Comparison of ENCODE assay signal across 1 cellular context in the genomic region with DNA sequence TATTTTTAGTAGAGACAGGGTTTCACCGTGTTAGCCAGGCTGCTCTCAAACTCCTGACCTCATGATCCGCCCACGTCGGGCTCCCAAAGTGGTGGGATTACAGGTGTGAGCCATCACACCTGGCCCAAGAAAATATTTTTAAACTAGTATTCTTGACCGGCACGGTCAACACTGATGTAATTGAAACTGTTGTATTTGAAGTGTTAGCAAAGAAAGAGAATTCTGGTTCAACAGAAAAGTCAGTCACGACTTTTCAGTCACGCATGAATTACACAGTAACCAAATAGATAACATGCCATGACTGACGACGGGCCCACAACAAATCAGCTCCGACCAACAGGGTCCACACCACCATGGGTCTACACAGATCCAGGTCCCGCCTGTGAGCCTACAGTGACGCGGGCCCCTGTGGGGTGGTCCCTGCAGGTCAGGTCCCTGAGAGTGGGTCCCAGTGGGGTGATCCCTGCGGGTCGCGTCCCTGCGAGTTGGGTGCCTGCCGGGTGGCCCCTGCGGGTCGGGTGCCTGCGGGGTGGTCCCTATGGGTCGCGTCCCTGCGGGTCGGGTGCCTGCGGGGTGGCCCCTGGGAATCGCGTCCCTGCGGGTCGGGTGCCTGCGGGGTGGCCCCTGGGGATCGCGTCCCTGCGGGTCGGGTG.
A peak's percentile ranks its signal among the peaks of the same experiment; 100 is the strongest.
TF ChIP-seq lines count a peak whose summit lies in the region.

No MANE protein-coding gene starts in this region.

TF ChIP-seq in GM12878, 131 proteins besides CTCF, POLR2A, EP300 and RAD21 (continues in another document):
- TF ChIP-seq IKZF2 (IDR thresholded peaks at IDR 0.05) (peak; percentile 43 to 44; a peak in 2 of 4 replicates), GABPA (IDR thresholded peaks at IDR 0.05; ENCODE audit: low read depth) (no peak), ZNF24 (IDR thresholded peaks at IDR 0.05) (no peak), WRNIP1 (IDR thresholded peaks at IDR 0.05; ENCODE audit: borderline replicate concordance, low read depth, low read length) (no peak), ATF3 (IDR thresholded peaks at IDR 0.05; ENCODE audit: borderline replicate concordance, extremely low read depth, low read depth, low read length) (no peak), CREM (IDR thresholded peaks at IDR 0.05; ENCODE audit: low read depth) (peak; percentile 80), ZNF592 (IDR thresholded peaks at IDR 0.05) (no peak), SREBF1 (IDR thresholded peaks at IDR 0.05; ENCODE audit: low read length) (no peak), TCF7 (IDR thresholded peaks at IDR 0.05; ENCODE audit: borderline replicate concordance) (no peak), TARDBP (IDR thresholded peaks at IDR 0.05; ENCODE audit: borderline replicate concordance) (no peak), HDGF (IDR thresholded peaks at IDR 0.05) (no peak), ZBED1 (IDR thresholded peaks at IDR 0.05; ENCODE audit: borderline replicate concordance) (peak; percentile 94), MXI1 (IDR thresholded peaks at IDR 0.05; ENCODE audit: low read depth, low read length) (no peak; the same call in 1 of the 2 replicates), CREB1 (IDR thresholded peaks at IDR 0.05; ENCODE audit: low read depth) (peak; percentile 65), SMAD5 (IDR thresholded peaks at IDR 0.05; ENCODE audit: low read depth) (no peak; the same call in 1 of the 2 replicates), SPI1 (IDR thresholded peaks at IDR 0.05; ENCODE audit: borderline replicate concordance, insufficient read depth, low read depth, low read length) (no peak), RELA (IDR thresholded peaks at IDR 0.05; ENCODE audit: borderline replicate concordance, partially characterized antibody) (no peak), YY1 (IDR thresholded peaks at IDR 0.05; ENCODE audit: low read depth, low read length) (no peak)
- TF ChIP-seq, protein P1, sequence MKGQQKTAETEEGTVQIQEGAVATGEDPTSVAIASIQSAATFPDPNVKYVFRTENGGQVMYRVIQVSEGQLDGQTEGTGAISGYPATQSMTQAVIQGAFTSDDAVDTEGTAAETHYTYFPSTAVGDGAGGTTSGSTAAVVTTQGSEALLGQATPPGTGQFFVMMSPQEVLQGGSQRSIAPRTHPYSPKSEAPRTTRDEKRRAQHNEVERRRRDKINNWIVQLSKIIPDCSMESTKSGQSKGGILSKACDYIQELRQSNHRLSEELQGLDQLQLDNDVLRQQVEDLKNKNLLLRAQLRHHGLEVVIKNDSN (IDR thresholded peaks at IDR 0.05; ENCODE audit: borderline replicate concordance, extremely low read length, insufficient read depth, low read depth, low read length) = no peak
- TF ChIP-seq, protein P2, sequence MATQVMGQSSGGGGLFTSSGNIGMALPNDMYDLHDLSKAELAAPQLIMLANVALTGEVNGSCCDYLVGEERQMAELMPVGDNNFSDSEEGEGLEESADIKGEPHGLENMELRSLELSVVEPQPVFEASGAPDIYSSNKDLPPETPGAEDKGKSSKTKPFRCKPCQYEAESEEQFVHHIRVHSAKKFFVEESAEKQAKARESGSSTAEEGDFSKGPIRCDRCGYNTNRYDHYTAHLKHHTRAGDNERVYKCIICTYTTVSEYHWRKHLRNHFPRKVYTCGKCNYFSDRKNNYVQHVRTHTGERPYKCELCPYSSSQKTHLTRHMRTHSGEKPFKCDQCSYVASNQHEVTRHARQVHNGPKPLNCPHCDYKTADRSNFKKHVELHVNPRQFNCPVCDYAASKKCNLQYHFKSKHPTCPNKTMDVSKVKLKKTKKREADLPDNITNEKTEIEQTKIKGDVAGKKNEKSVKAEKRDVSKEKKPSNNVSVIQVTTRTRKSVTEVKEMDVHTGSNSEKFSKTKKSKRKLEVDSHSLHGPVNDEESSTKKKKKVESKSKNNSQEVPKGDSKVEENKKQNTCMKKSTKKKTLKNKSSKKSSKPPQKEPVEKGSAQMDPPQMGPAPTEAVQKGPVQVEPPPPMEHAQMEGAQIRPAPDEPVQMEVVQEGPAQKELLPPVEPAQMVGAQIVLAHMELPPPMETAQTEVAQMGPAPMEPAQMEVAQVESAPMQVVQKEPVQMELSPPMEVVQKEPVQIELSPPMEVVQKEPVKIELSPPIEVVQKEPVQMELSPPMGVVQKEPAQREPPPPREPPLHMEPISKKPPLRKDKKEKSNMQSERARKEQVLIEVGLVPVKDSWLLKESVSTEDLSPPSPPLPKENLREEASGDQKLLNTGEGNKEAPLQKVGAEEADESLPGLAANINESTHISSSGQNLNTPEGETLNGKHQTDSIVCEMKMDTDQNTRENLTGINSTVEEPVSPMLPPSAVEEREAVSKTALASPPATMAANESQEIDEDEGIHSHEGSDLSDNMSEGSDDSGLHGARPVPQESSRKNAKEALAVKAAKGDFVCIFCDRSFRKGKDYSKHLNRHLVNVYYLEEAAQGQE (IDR thresholded peaks at IDR 0.05; ENCODE audit: low read depth, low read length) = no peak
- TF ChIP-seq, protein P3, sequence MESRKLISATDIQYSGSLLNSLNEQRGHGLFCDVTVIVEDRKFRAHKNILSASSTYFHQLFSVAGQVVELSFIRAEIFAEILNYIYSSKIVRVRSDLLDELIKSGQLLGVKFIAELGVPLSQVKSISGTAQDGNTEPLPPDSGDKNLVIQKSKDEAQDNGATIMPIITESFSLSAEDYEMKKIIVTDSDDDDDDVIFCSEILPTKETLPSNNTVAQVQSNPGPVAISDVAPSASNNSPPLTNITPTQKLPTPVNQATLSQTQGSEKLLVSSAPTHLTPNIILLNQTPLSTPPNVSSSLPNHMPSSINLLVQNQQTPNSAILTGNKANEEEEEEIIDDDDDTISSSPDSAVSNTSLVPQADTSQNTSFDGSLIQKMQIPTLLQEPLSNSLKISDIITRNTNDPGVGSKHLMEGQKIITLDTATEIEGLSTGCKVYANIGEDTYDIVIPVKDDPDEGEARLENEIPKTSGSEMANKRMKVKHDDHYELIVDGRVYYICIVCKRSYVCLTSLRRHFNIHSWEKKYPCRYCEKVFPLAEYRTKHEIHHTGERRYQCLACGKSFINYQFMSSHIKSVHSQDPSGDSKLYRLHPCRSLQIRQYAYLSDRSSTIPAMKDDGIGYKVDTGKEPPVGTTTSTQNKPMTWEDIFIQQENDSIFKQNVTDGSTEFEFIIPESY (IDR thresholded peaks at IDR 0.05) = no peak
- TF ChIP-seq, protein P4, sequence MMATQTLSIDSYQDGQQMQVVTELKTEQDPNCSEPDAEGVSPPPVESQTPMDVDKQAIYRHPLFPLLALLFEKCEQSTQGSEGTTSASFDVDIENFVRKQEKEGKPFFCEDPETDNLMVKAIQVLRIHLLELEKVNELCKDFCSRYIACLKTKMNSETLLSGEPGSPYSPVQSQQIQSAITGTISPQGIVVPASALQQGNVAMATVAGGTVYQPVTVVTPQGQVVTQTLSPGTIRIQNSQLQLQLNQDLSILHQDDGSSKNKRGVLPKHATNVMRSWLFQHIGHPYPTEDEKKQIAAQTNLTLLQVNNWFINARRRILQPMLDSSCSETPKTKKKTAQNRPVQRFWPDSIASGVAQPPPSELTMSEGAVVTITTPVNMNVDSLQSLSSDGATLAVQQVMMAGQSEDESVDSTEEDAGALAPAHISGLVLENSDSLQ (IDR thresholded peaks at IDR 0.05) = 0 out of 2 replicates have a peak, but pooled peaks have one; percentile 41
- TF ChIP-seq, protein P5, sequence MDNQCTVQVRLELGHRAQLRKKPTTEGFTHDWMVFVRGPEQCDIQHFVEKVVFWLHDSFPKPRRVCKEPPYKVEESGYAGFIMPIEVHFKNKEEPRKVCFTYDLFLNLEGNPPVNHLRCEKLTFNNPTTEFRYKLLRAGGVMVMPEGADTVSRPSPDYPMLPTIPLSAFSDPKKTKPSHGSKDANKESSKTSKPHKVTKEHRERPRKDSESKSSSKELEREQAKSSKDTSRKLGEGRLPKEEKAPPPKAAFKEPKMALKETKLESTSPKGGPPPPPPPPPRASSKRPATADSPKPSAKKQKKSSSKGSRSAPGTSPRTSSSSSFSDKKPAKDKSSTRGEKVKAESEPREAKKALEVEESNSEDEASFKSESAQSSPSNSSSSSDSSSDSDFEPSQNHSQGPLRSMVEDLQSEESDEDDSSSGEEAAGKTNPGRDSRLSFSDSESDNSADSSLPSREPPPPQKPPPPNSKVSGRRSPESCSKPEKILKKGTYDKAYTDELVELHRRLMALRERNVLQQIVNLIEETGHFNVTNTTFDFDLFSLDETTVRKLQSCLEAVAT (IDR thresholded peaks at IDR 0.05) = no peak
- TF ChIP-seq, protein P6, sequence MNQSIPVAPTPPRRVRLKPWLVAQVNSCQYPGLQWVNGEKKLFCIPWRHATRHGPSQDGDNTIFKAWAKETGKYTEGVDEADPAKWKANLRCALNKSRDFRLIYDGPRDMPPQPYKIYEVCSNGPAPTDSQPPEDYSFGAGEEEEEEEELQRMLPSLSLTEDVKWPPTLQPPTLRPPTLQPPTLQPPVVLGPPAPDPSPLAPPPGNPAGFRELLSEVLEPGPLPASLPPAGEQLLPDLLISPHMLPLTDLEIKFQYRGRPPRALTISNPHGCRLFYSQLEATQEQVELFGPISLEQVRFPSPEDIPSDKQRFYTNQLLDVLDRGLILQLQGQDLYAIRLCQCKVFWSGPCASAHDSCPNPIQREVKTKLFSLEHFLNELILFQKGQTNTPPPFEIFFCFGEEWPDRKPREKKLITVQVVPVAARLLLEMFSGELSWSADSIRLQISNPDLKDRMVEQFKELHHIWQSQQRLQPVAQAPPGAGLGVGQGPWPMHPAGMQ (IDR thresholded peaks at IDR 0.05; ENCODE audit: borderline replicate concordance) = no peak
- TF ChIP-seq, protein P7, sequence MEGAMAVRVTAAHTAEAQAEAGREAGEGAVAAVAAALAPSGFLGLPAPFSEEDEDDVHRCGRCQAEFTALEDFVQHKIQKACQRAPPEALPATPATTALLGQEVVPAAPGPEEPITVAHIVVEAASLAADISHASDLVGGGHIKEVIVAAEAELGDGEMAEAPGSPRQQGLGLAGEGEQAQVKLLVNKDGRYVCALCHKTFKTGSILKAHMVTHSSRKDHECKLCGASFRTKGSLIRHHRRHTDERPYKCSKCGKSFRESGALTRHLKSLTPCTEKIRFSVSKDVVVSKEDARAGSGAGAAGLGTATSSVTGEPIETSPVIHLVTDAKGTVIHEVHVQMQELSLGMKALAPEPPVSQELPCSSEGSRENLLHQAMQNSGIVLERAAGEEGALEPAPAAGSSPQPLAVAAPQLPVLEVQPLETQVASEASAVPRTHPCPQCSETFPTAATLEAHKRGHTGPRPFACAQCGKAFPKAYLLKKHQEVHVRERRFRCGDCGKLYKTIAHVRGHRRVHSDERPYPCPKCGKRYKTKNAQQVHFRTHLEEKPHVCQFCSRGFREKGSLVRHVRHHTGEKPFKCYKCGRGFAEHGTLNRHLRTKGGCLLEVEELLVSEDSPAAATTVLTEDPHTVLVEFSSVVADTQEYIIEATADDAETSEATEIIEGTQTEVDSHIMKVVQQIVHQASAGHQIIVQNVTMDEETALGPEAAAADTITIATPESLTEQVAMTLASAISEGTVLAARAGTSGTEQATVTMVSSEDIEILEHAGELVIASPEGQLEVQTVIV (IDR thresholded peaks at IDR 0.05; ENCODE audit: borderline replicate concordance, partially characterized antibody) = no peak
- TF ChIP-seq, protein P8, sequence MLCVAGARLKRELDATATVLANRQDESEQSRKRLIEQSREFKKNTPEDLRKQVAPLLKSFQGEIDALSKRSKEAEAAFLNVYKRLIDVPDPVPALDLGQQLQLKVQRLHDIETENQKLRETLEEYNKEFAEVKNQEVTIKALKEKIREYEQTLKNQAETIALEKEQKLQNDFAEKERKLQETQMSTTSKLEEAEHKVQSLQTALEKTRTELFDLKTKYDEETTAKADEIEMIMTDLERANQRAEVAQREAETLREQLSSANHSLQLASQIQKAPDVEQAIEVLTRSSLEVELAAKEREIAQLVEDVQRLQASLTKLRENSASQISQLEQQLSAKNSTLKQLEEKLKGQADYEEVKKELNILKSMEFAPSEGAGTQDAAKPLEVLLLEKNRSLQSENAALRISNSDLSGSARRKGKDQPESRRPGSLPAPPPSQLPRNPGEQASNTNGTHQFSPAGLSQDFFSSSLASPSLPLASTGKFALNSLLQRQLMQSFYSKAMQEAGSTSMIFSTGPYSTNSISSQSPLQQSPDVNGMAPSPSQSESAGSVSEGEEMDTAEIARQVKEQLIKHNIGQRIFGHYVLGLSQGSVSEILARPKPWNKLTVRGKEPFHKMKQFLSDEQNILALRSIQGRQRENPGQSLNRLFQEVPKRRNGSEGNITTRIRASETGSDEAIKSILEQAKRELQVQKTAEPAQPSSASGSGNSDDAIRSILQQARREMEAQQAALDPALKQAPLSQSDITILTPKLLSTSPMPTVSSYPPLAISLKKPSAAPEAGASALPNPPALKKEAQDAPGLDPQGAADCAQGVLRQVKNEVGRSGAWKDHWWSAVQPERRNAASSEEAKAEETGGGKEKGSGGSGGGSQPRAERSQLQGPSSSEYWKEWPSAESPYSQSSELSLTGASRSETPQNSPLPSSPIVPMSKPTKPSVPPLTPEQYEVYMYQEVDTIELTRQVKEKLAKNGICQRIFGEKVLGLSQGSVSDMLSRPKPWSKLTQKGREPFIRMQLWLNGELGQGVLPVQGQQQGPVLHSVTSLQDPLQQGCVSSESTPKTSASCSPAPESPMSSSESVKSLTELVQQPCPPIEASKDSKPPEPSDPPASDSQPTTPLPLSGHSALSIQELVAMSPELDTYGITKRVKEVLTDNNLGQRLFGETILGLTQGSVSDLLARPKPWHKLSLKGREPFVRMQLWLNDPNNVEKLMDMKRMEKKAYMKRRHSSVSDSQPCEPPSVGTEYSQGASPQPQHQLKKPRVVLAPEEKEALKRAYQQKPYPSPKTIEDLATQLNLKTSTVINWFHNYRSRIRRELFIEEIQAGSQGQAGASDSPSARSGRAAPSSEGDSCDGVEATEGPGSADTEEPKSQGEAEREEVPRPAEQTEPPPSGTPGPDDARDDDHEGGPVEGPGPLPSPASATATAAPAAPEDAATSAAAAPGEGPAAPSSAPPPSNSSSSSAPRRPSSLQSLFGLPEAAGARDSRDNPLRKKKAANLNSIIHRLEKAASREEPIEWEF (IDR thresholded peaks at IDR 0.05; ENCODE audit: insufficient replicate concordance, low read depth, low read length) = no peak
